In the genomic region with DNA sequence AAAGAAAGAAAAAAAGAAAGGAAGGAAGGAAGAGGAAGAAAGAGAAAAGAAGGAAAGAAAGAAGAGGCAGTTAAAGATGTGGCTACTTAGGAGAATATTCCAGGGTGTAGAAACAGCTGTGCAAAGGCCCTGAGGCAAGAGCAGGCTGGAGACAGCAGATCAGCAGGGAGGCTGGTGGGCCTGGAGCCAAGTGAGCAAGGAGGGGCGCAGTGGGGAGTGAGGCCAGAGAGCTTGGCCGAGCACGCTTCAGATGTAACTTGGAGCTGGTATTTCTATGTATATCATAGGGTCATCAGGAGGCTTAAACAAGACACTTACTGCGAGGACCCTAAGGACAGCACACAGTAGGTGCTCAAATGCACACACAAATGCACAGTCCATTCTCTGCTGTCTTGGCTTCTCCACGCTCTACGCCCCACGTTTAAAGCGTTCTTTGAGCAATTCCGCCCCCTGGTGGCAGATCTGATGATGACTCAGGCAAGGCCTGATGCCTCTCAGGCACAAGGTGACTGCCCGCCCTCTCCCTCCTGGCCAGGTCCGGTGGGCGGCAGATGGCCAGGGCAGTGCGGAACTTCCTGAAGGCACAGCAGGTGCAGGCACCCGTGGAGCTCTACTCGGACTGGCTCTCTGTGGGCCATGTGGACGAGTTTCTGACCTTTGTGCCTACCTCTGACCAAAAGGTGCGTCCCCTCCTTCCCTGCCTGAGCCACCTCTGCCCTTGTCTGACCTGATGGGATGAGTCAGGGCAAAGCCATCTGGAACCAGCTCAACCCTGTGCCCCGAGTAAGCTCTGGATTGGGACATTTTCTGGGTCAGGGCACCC, we compare ENCODE assay signal across 8 cellular contexts. TPM values are rescaled to one million over a fixed set of nuclear protein-coding genes. Genes with fewer than 3 reads are reported as not detected.
A peak's percentile ranks its signal among the peaks of the same experiment; 100 is the strongest.
DNase-seq lines count a peak whose midpoint lies in the region; ATAC-seq, FAIRE-seq and TF ChIP-seq lines count a peak whose summit lies in the region.

No MANE protein-coding gene starts in this region.

- POLR2A ChIA-PET in A549 (lab: Yijun Ruan, JAX) = interaction anchor here (0.6 to 1.2 kb wide), 2 partner anchors 107 to 109 kb away, joined by 8 to 10 read pairs; no protein-coding TSS in a partner anchor

- WGBS in A549 (ENCODE audit: missing lambda C conversion rate) = 9% methylated on average over 12 of the region's 18 CpGs

- peak; percentile 97 to 98 for TF ChIP-seq RAD21 in A549 (conservative IDR thresholded peaks at IDR 0.05 in 1 of 2, IDR thresholded peaks at IDR 0.05 in 1 of 2)

- CTCF ChIA-PET in A549 (lab: Yijun Ruan, JAX) = interaction anchor here (0.6 to 12.2 kb wide), 51 partner anchors 9 to 256 kb away, joined by 3 to 380 read pairs (median 5); partner anchors contain the start of genes PADI2 and PADI3

- TF ChIP-seq POLR2A in A549 (IDR thresholded peaks at IDR 0.05; ENCODE audit: low read length) = no peak

- no peak; a peak in 1 of 5 replicates for TF ChIP-seq EP300 in A549 (IDR thresholded peaks at IDR 0.05)

- TF ChIP-seq CTCF in A549 (IDR thresholded peaks at IDR 0.05) = peak; percentile 81
- peak; percentile 83 for TF ChIP-seq CTCF in bronchial epithelial cell (IDR thresholded peaks at IDR 0.05; ENCODE audit: insufficient read depth, low read length, severe bottlenecking)
- peak; percentile 98 for TF ChIP-seq CTCF in kidney (IDR thresholded peaks at IDR 0.05; ENCODE audit: borderline replicate concordance, extremely low read depth, insufficient read depth)

- H3K9ac ChIP-seq in kidney (ENCODE audit: low read length in 2 of 2) = no peak overlapping the region

- peak; percentile 60 to 75 for ATAC-seq in A549
- ATAC-seq in GM21528 (IDR thresholded peaks at IDR 0.05; ENCODE audit: low FRiP score, unreplicated experiment) = no peak

- intact Hi-C loops in kidney (cut with DNase I) = no loop called here

- H3K9me3 ChIP-seq in A549 = no peaks in the 10 kb centered on the region
- no peaks in the 10 kb centered on the region for H3K9me3 ChIP-seq in kidney (ENCODE audit: control insufficient read depth in 1 of 2, low read length in 2 of 2)

- peak overlapping the region; percentile 66 for H3K4me2 ChIP-seq in A549

- peak overlapping the region; percentile 96 to 100 for H3K27ac ChIP-seq in A549
- no peak overlapping the region for H3K27ac ChIP-seq in kidney (ENCODE audit: low read depth in 2 of 2, low read length in 2 of 2)

- FAIRE-seq in A549 (lab: Jason Lieb, UNC) (peak; percentile 76), bronchial epithelial cell (lab: Jason Lieb, UNC) (peak; percentile 97), kidney (lab: Jason Lieb, UNC) (no peak)

- H3K27me3 ChIP-seq in bronchial epithelial cell (ENCODE audit: control insufficient read depth, insufficient read depth, low read length) = no peaks in the 10 kb centered on the region

- DNase-seq in A549 (ENCODE audit: low read depth in 1 of 2, low spot score in 1 of 2) (peak; percentile 83 to 92), GM19238 (ENCODE audit: insufficient read length, low spot score) (peak; percentile 84), NCI-H2196 treated with DMSO at 0.1 percent for 48 hours (lab: John Stamatoyannopoulos, UW; ENCODE audit: unreplicated experiment) (peak; percentile 71), bronchial epithelial cell (ENCODE audit: low read depth) (peak; percentile 73), kidney (peak; percentile 93)
- DNase-seq in activated CD4-positive, CD25-positive, alpha-beta regulatory T cell (lab: John Stamatoyannopoulos, UW) = peak; percentile 57 to 86 (median 76)
- peak; percentile 84 for DNase-seq in stimulated activated CD4-positive, alpha-beta T cell treated with anti-CD3 and anti-CD28 coated beads, Interleukin-1b, Interleukin-23, amount 100 ng/mL, for 48 hours

- H3K4me1 ChIP-seq in A549 = peaks cover 68% of the 10 kb centered on the region
- H3K4me1 ChIP-seq in kidney (ENCODE audit: control insufficient read depth in 1 of 2, insufficient read depth in 1 of 2, low read depth in 1 of 2, low read length in 2 of 2) = peaks cover 0 to 3% of the 10 kb centered on the region in 2 donors

- H3K4me3 ChIP-seq in A549 (no peak overlapping the region), bronchial epithelial cell (ENCODE audit: low read depth, low read length) (no peak overlapping the region), kidney (ENCODE audit: low read length in 2 of 2) (no peak overlapping the region)

- no peaks in the 10 kb centered on the region for H3K36me3 ChIP-seq in bronchial epithelial cell (ENCODE audit: control insufficient read depth, insufficient read depth, low read length)
- no peaks in the 10 kb centered on the region for H3K36me3 ChIP-seq in kidney (ENCODE audit: control insufficient read depth in 1 of 2, insufficient read depth in 2 of 2, low read length in 2 of 2)

TF ChIP-seq in A549, 52 proteins besides CTCF, POLR2A, EP300 and RAD21:
- no peak for TF ChIP-seq KDM5A (IDR thresholded peaks at IDR 0.05)
- TF ChIP-seq CBX8 (IDR thresholded peaks at IDR 0.05) = no peak
- TF ChIP-seq, protein P1, sequence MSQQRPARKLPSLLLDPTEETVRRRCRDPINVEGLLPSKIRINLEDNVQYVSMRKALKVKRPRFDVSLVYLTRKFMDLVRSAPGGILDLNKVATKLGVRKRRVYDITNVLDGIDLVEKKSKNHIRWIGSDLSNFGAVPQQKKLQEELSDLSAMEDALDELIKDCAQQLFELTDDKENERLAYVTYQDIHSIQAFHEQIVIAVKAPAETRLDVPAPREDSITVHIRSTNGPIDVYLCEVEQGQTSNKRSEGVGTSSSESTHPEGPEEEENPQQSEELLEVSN (IDR thresholded peaks at IDR 0.05; ENCODE audit: borderline replicate concordance, low read depth) = peak; percentile 25; the same call in 1 of the 2 replicates
- peak in 1 of 2 experiments; percentile 60; a peak in 3 of 5 replicates for TF ChIP-seq JUN (IDR thresholded peaks at IDR 0.05)
- TF ChIP-seq CHD2 (IDR thresholded peaks at IDR 0.05; ENCODE audit: low read length, partially characterized antibody) = no peak
- TF ChIP-seq POLR2AphosphoS2 (conservative IDR thresholded peaks at IDR 0.05; ENCODE audit: low read length) = no peak
- no peak for TF ChIP-seq RARB (CRISPR knock-in tag; IDR thresholded peaks at IDR 0.05)
- no peak for TF ChIP-seq MYC (IDR thresholded peaks at IDR 0.05; ENCODE audit: borderline replicate concordance, low read length)
- TF ChIP-seq PBX3 (IDR thresholded peaks at IDR 0.05) = no peak
- TF ChIP-seq, protein P2, sequence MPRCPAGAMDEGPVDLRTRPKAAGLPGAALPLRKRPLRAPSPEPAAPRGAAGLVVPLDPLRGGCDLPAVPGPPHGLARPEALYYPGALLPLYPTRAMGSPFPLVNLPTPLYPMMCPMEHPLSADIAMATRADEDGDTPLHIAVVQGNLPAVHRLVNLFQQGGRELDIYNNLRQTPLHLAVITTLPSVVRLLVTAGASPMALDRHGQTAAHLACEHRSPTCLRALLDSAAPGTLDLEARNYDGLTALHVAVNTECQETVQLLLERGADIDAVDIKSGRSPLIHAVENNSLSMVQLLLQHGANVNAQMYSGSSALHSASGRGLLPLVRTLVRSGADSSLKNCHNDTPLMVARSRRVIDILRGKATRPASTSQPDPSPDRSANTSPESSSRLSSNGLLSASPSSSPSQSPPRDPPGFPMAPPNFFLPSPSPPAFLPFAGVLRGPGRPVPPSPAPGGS (IDR thresholded peaks at IDR 0.05) = no peak
- peak; percentile 39 for TF ChIP-seq MAFK (IDR thresholded peaks at IDR 0.05; ENCODE audit: partially characterized antibody)
- TF ChIP-seq CEBPB (IDR thresholded peaks at IDR 0.05) = peak in 1 of 2 experiments; percentile 41; a peak in 1 of 4 replicates
- peak; percentile 98 for TF ChIP-seq SMC3 (IDR thresholded peaks at IDR 0.05)
- TF ChIP-seq MAX (IDR thresholded peaks at IDR 0.05) = peak; percentile 86
- 0 out of 2 replicates have a peak, but pooled peaks have one; percentile 4 for TF ChIP-seq JUNB (IDR thresholded peaks at IDR 0.05)
- peak; percentile 14; the same call in 1 of the 2 replicates for TF ChIP-seq FOSL2 (IDR thresholded peaks at IDR 0.05)
- TF ChIP-seq FOSL2 (CRISPR knock-in tag; IDR thresholded peaks at IDR 0.05) = peak; percentile 85
- peak; percentile 42; the same call in 1 of the 2 replicates for TF ChIP-seq GATA3 (IDR thresholded peaks at IDR 0.05; ENCODE audit: borderline replicate concordance)

RNA-seq across cellular contexts. Expression of gene PADI3, which starts 11.9 kb away (rescaled TPM):
- 2.4 and 2.8 TPM in 2 replicates for polyA plus RNA-seq in A549 (2011; rRNA removed)
- polyA plus RNA-seq in A549 (2012; cell fraction: cytosol; rRNA removed) = 1.4 and 1.6 TPM in 2 replicates
- 6.7 and 7.0 TPM in 2 replicates for polyA plus RNA-seq in A549 (2012; cell fraction: nucleus; rRNA removed)
- polyA plus RNA-seq in A549 (2017; fragmentation: RNase III; extraction: RNeasy Plus Mini Kit Qiagen cat#74134 plus additional on column Dnase treatment) = 0.99 to 1.5 TPM (median 1.4 TPM) in 3 replicates
- 3.8 and 4.4 TPM in 2 replicates for polyA minus RNA-seq in A549 (2011; rRNA and poly(A)+ RNA removed)
- total RNA-seq in bronchial epithelial cell = 0.26 and 0.38 TPM in 2 replicates
- total RNA-seq in kidney = not detected
- polyA plus RNA-seq in kidney (ENCODE audit: insufficient read depth, low read depth, low replicate concordance) = not detected

RNA-seq across cellular contexts. Expression of gene PADI1, which starts 32.1 kb away (rescaled TPM):
- polyA plus RNA-seq in A549 (2011; rRNA removed) (1.1 and 1.4 TPM in 2 replicates), A549 (2017; fragmentation: RNase III; extraction: RNeasy Plus Mini Kit Qiagen cat#74134 plus additional on column Dnase treatment) (1.7 to 2.3 TPM (median 2.0 TPM) in 3 replicates), kidney (ENCODE audit: insufficient read depth, low read depth, low replicate concordance) (not detected)
- 1.4 and 1.6 TPM in 2 replicates for polyA plus RNA-seq in A549 (2012; cell fraction: cytosol; rRNA removed)
- 3.8 and 4.0 TPM in 2 replicates for polyA plus RNA-seq in A549 (2012; cell fraction: nucleus; rRNA removed)
- 0.92 and 1.5 TPM in 2 replicates for polyA minus RNA-seq in A549 (2011; rRNA and poly(A)+ RNA removed)
- total RNA-seq in bronchial epithelial cell (11.8 and 32.8 TPM in 2 replicates), kidney (1.3 TPM)

Comparison
In these comparisons a context has a peak if more than half of its experiments do, and no peak if none do; other contexts are left out.
1. H3K27ac ChIP-seq: peak in A549 (2 of 2); none in kidney (0 of 2).
2. Peak in every context shown above with its lines, with median percentiles within 50 percentile points of each other: DNase-seq and CTCF ChIP-seq.